Comparison of ENCODE assay signal across 1 cellular context in the genomic region with DNA sequence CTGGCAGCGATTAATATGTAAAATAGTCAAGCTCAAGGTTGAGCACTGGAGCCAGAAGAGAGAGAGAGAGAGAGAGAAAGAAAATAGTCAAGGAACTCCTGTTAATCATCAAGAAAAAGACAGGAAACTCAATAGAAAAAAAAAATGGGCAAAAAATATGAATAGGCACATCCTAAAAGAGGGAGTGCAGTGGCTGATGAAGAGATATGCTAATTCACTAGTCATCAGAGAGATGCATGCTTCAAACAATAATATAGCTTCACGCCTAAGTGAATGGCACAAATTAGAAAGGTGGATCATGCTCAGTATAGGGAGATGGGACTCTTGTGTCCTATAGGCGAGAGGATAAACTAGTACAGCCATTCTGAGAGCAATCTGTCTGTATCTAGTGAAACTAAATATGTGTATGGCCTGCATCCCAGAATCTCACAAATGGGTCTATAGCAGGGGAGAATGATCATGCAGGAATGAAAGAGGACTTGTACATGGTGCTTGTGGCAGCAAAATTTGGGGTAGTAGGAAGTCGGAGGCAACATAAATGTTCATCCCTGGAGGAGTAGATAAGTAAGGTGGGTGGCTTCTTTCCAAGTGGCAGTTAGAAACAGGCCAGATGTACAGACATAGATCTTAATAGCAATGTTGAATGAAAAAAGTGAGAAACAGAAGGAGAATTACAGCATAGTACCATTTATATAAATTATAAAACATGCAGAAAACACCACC.
TF ChIP-seq lines count a peak whose summit lies in the region.

No MANE protein-coding gene starts in this region.

TF ChIP-seq in K562, 482 proteins besides CTCF, POLR2A, EP300 and RAD21 (continued from another document and continues in another):
- TF ChIP-seq, protein P1, sequence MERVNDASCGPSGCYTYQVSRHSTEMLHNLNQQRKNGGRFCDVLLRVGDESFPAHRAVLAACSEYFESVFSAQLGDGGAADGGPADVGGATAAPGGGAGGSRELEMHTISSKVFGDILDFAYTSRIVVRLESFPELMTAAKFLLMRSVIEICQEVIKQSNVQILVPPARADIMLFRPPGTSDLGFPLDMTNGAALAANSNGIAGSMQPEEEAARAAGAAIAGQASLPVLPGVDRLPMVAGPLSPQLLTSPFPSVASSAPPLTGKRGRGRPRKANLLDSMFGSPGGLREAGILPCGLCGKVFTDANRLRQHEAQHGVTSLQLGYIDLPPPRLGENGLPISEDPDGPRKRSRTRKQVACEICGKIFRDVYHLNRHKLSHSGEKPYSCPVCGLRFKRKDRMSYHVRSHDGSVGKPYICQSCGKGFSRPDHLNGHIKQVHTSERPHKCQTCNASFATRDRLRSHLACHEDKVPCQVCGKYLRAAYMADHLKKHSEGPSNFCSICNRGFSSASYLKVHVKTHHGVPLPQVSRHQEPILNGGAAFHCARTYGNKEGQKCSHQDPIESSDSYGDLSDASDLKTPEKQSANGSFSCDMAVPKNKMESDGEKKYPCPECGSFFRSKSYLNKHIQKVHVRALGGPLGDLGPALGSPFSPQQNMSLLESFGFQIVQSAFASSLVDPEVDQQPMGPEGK (CRISPR knock-in tag; IDR thresholded peaks at IDR 0.05; ENCODE audit: borderline replicate concordance) = no peak
- TF ChIP-seq NR4A1 (CRISPR knock-in tag; IDR thresholded peaks at IDR 0.05) (no peak), NR4A1 (tag; IDR thresholded peaks at IDR 0.05) (peak; percentile 62), ERF (CRISPR knock-in tag; IDR thresholded peaks at IDR 0.05) (no peak), ZNF699 (CRISPR knock-in tag; IDR thresholded peaks at IDR 0.05; ENCODE audit: insufficient replicate concordance) (no peak), NCOA4 (IDR thresholded peaks at IDR 0.05; ENCODE audit: partially characterized antibody) (no peak), ETV6 (IDR thresholded peaks at IDR 0.05; ENCODE audit: borderline replicate concordance in 1 of 2, low read depth in 2 of 2, low read length in 1 of 2) (no peak), ETV6 (CRISPR knock-in tag; IDR thresholded peaks at IDR 0.05; ENCODE audit: borderline replicate concordance) (no peak), HIVEP1 (CRISPR knock-in tag; IDR thresholded peaks at IDR 0.05) (no peak), POLR3A (IDR thresholded peaks at IDR 0.05; ENCODE audit: borderline replicate concordance, extremely low read depth, insufficient read depth, insufficient read length) (no peak), ELF2 (CRISPR knock-in tag; IDR thresholded peaks at IDR 0.05) (no peak), ZNF354B (CRISPR knock-in tag; IDR thresholded peaks at IDR 0.05) (no peak), FIP1L1 (IDR thresholded peaks at IDR 0.05; ENCODE audit: low read depth, low read length, poor library complexity, severe bottlenecking) (no peak), ETV1 (tag; conservative IDR thresholded peaks at IDR 0.05; ENCODE audit: low read depth) (0 out of 2 replicates have a peak, but pooled peaks have one; percentile 42), ZKSCAN3 (CRISPR knock-in tag; IDR thresholded peaks at IDR 0.05) (no peak), HNRNPLL (IDR thresholded peaks at IDR 0.05; ENCODE audit: low read depth, low read length, poor library complexity, severe bottlenecking) (no peak), KAT8 (IDR thresholded peaks at IDR 0.05; ENCODE audit: low read depth) (no peak), SAP30 (IDR thresholded peaks at IDR 0.05; ENCODE audit: borderline replicate concordance, insufficient read depth, low read depth, low read length, poor library complexity, severe bottlenecking) (no peak), L3MBTL2 (IDR thresholded peaks at IDR 0.05) (peak; percentile 76), HNRNPH1 (optimal IDR thresholded peaks at IDR 0.05; ENCODE audit: low read depth, low read length) (no peak), ZNF324 (CRISPR knock-in tag; IDR thresholded peaks at IDR 0.05) (no peak), ILK (tag; IDR thresholded peaks at IDR 0.05; ENCODE audit: borderline replicate concordance, low read depth) (0 out of 2 replicates have a peak, but pooled peaks have one; percentile 13), ZNF212 (CRISPR knock-in tag; IDR thresholded peaks at IDR 0.05) (no peak), MYBL2 (IDR thresholded peaks at IDR 0.05; ENCODE audit: low read depth) (no peak), MYBL2 (CRISPR knock-in tag; IDR thresholded peaks at IDR 0.05; ENCODE audit: borderline replicate concordance) (no peak)
- TF ChIP-seq, protein P2, sequence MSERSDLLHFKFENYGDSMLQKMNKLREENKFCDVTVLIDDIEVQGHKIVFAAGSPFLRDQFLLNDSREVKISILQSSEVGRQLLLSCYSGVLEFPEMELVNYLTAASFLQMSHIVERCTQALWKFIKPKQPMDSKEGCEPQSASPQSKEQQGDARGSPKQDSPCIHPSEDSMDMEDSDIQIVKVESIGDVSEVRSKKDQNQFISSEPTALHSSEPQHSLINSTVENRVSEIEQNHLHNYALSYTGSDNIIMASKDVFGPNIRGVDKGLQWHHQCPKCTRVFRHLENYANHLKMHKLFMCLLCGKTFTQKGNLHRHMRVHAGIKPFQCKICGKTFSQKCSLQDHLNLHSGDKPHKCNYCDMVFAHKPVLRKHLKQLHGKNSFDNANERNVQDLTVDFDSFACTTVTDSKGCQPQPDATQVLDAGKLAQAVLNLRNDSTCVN (CRISPR knock-in tag; IDR thresholded peaks at IDR 0.05) = no peak
- TF ChIP-seq, protein P3, sequence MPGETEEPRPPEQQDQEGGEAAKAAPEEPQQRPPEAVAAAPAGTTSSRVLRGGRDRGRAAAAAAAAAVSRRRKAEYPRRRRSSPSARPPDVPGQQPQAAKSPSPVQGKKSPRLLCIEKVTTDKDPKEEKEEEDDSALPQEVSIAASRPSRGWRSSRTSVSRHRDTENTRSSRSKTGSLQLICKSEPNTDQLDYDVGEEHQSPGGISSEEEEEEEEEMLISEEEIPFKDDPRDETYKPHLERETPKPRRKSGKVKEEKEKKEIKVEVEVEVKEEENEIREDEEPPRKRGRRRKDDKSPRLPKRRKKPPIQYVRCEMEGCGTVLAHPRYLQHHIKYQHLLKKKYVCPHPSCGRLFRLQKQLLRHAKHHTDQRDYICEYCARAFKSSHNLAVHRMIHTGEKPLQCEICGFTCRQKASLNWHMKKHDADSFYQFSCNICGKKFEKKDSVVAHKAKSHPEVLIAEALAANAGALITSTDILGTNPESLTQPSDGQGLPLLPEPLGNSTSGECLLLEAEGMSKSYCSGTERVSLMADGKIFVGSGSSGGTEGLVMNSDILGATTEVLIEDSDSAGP (CRISPR knock-in tag; IDR thresholded peaks at IDR 0.05) = no peak
- TF ChIP-seq, protein P4, sequence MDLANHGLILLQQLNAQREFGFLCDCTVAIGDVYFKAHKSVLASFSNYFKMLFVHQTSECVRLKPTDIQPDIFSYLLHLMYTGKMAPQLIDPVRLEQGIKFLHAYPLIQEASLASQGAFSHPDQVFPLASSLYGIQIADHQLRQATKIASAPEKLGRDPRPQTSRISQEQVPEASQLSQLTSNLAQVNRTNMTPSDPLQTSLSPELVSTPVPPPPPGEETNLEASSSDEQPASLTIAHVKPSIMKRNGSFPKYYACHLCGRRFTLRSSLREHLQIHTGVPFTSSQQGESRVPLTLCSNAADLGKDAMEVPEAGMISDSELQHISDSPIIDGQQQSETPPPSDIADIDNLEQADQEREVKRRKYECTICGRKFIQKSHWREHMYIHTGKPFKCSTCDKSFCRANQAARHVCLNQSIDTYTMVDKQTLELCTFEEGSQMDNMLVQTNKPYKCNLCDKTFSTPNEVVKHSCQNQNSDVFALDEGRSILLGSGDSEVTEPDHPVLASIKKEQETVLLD (IDR thresholded peaks at IDR 0.05) = no peak; the same call in 1 of the 2 replicates
- TF ChIP-seq, protein P5, sequence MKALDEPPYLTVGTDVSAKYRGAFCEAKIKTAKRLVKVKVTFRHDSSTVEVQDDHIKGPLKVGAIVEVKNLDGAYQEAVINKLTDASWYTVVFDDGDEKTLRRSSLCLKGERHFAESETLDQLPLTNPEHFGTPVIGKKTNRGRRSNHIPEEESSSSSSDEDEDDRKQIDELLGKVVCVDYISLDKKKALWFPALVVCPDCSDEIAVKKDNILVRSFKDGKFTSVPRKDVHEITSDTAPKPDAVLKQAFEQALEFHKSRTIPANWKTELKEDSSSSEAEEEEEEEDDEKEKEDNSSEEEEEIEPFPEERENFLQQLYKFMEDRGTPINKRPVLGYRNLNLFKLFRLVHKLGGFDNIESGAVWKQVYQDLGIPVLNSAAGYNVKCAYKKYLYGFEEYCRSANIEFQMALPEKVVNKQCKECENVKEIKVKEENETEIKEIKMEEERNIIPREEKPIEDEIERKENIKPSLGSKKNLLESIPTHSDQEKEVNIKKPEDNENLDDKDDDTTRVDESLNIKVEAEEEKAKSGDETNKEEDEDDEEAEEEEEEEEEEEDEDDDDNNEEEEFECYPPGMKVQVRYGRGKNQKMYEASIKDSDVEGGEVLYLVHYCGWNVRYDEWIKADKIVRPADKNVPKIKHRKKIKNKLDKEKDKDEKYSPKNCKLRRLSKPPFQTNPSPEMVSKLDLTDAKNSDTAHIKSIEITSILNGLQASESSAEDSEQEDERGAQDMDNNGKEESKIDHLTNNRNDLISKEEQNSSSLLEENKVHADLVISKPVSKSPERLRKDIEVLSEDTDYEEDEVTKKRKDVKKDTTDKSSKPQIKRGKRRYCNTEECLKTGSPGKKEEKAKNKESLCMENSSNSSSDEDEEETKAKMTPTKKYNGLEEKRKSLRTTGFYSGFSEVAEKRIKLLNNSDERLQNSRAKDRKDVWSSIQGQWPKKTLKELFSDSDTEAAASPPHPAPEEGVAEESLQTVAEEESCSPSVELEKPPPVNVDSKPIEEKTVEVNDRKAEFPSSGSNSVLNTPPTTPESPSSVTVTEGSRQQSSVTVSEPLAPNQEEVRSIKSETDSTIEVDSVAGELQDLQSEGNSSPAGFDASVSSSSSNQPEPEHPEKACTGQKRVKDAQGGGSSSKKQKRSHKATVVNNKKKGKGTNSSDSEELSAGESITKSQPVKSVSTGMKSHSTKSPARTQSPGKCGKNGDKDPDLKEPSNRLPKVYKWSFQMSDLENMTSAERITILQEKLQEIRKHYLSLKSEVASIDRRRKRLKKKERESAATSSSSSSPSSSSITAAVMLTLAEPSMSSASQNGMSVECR (CRISPR knock-in tag; IDR thresholded peaks at IDR 0.05) = no peak
- TF ChIP-seq, protein P6, sequence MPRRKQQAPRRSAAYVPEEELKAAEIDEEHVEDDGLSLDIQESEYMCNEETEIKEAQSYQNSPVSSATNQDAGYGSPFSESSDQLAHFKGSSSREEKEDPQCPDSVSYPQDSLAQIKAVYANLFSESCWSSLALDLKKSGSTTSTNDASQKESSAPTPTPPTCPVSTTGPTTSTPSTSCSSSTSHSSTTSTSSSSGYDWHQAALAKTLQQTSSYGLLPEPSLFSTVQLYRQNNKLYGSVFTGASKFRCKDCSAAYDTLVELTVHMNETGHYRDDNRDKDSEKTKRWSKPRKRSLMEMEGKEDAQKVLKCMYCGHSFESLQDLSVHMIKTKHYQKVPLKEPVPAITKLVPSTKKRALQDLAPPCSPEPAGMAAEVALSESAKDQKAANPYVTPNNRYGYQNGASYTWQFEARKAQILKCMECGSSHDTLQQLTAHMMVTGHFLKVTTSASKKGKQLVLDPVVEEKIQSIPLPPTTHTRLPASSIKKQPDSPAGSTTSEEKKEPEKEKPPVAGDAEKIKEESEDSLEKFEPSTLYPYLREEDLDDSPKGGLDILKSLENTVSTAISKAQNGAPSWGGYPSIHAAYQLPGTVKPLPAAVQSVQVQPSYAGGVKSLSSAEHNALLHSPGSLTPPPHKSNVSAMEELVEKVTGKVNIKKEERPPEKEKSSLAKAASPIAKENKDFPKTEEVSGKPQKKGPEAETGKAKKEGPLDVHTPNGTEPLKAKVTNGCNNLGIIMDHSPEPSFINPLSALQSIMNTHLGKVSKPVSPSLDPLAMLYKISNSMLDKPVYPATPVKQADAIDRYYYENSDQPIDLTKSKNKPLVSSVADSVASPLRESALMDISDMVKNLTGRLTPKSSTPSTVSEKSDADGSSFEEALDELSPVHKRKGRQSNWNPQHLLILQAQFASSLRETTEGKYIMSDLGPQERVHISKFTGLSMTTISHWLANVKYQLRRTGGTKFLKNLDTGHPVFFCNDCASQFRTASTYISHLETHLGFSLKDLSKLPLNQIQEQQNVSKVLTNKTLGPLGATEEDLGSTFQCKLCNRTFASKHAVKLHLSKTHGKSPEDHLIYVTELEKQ (CRISPR knock-in tag; IDR thresholded peaks at IDR 0.05) = no peak
- TF ChIP-seq, protein P7, sequence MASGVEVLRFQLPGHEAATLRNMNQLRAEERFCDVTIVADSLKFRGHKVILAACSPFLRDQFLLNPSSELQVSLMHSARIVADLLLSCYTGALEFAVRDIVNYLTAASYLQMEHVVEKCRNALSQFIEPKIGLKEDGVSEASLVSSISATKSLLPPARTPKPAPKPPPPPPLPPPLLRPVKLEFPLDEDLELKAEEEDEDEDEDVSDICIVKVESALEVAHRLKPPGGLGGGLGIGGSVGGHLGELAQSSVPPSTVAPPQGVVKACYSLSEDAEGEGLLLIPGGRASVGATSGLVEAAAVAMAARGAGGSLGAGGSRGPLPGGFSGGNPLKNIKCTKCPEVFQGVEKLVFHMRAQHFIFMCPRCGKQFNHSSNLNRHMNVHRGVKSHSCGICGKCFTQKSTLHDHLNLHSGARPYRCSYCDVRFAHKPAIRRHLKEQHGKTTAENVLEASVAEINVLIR (CRISPR knock-in tag; IDR thresholded peaks at IDR 0.05) = no peak
- TF ChIP-seq, protein P8, sequence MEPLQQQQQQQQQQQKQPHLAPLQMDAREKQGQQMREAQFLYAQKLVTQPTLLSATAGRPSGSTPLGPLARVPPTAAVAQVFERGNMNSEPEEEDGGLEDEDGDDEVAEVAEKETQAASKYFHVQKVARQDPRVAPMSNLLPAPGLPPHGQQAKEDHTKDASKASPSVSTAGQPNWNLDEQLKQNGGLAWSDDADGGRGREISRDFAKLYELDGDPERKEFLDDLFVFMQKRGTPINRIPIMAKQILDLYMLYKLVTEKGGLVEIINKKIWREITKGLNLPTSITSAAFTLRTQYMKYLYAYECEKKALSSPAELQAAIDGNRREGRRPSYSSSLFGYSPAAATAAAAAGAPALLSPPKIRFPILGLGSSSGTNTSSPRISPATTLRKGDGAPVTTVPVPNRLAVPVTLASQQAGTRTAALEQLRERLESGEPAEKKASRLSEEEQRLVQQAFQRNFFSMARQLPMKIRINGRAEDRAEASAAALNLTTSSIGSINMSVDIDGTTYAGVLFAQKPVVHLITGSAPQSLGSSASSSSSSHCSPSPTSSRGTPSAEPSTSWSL (CRISPR knock-in tag; IDR thresholded peaks at IDR 0.05; ENCODE audit: borderline replicate concordance) = no peak
- TF ChIP-seq, protein P9, sequence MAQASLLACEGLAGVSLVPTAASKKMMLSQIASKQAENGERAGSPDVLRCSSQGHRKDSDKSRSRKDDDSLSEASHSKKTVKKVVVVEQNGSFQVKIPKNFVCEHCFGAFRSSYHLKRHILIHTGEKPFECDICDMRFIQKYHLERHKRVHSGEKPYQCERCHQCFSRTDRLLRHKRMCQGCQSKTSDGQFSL (CRISPR knock-in tag; IDR thresholded peaks at IDR 0.05) = no peak
- TF ChIP-seq, protein P9 (tag; IDR thresholded peaks at IDR 0.05) = no peak
- TF ChIP-seq, protein P10, sequence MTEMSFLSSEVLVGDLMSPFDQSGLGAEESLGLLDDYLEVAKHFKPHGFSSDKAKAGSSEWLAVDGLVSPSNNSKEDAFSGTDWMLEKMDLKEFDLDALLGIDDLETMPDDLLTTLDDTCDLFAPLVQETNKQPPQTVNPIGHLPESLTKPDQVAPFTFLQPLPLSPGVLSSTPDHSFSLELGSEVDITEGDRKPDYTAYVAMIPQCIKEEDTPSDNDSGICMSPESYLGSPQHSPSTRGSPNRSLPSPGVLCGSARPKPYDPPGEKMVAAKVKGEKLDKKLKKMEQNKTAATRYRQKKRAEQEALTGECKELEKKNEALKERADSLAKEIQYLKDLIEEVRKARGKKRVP (CRISPR knock-in tag; IDR thresholded peaks at IDR 0.05) = no peak
